Comparison of ENCODE assay signal across 11 cellular contexts in the genomic region with DNA sequence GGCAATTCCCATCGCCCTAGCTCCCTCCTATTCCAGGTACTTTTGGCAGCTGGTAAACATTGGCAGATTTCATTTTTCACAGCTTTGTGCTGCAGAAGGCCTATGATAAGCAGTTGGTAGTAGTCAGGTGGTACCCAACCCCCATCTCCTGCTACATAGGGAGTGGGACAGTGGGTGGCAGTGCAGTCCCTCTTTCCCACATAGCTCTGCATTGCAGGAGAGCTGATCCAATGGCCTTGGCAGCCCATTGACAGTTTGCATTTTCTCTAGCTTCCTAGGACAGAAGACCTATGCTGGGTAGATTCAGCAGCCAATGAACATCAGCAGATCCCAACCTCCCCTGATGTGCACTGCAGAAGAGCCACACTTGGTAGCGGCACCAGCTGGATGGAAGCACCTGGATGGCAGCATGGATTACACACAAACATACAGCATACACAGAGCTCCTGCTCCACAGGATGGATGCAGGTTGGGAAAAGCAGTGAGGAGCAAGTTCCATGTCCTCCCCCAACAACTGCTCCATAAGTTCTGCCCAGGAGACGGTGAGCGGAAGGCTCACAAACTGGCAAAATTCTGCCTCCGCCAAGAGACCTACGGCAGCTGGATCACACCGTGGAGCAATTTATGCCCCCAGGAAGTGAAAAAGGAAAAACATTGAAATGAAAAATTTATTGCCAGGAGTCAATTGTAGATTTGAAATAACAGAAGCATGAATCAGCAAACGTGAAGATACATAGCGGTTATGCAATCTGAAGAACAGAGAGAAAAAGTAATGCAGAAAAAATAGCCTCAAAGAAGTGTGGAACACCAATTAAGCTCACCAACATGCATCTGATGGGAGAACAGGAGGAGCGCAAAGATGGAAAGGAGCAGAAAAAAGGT.
A peak's percentile ranks its signal among the peaks of the same experiment; 100 is the strongest.
DNase-seq lines count a peak whose midpoint lies in the region; ATAC-seq, FAIRE-seq and TF ChIP-seq lines count a peak whose summit lies in the region.
"Had no signal": no experiment of that assay in that cellular context is flagged by ENCODE, and none has a peak within 500 bp of the region (broad histone marks: within the 10 kb centered on the region; RNA-seq: fewer than 3 reads in every experiment).

No MANE protein-coding gene starts in this region.

- no peak for FAIRE-seq in urothelium cell line (lab: Jason Lieb, UNC)
- FAIRE-seq: TTC549 had no signal

- peaks cover 14% of the 10 kb centered on the region for H3K36me3 ChIP-seq in cardiac muscle cell
- H3K36me3 ChIP-seq in right atrium auricular region, result peaks cover 47% of the 10 kb centered on the region
- H3K36me3 ChIP-seq in WERI-Rb-1, result peaks cover 54% of the 10 kb centered on the region
- no peaks in the 10 kb centered on the region for H3K36me3 ChIP-seq in hepatocyte (replicated peaks; ENCODE audit: insufficient read depth, low read depth)
- H3K36me3 ChIP-seq: prostate gland had no signal

- peaks cover 0 to 3% (median 0%) of the 10 kb centered on the region in 3 donors for H3K27me3 Mint-ChIP-seq in immature natural killer cell (ENCODE audit: low read depth in 3 of 3)

- no peak overlapping the region for H2AFZ ChIP-seq in hepatocyte

- H3K4me3 ChIP-seq in cardiac muscle cell (no peak overlapping the region), right atrium auricular region (no peak overlapping the region), WERI-Rb-1 (ENCODE audit: low read depth, low read length) (no peak overlapping the region), hepatocyte (no peak overlapping the region)
- H3K4me3 ChIP-seq: prostate gland had no signal

- H3K27ac Mint-ChIP-seq in immature natural killer cell, result peak overlapping the region; percentile 69 to 83 (median 76)

- DNase-seq in cardiac muscle cell (ENCODE audit: low read depth in 1 of 2, low spot score in 1 of 2) (peak; percentile 34 to 64), right atrium auricular region (ENCODE audit: low spot score) (no peak), WERI-Rb-1 (no peak), immature natural killer cell (no peak), urothelium cell line (ENCODE audit: low spot score) (peak; percentile 16), hepatocyte (ENCODE audit: low spot score) (no peak)
- DNase-seq: activated naive CD4-positive, alpha-beta T cell treated with anti-CD3 and anti-CD28 coated beads, Interleukin-2, amount 50 U/mL, for 16 hours had no signal

- H3K9me2 ChIP-seq in hepatocyte (replicated peaks; ENCODE audit: insufficient read depth), result no peaks in the 10 kb centered on the region

- 90% methylated on average over 10 of the region's 10 CpGs for WGBS in hepatocyte (ENCODE audit: low lambda C conversion rate, missing lambda C conversion rate)

- no peaks in the 10 kb centered on the region for H4K20me1 ChIP-seq in hepatocyte (ENCODE audit: insufficient read depth, poor library complexity, severe bottlenecking)

- H3K79me2 ChIP-seq in hepatocyte, result peaks cover 3% of the 10 kb centered on the region

- H3K27me3 ChIP-seq in cardiac muscle cell, result no peaks in the 10 kb centered on the region
- H3K27me3 ChIP-seq in right atrium auricular region, result no peaks in the 10 kb centered on the region
- H3K27me3 ChIP-seq in WERI-Rb-1 (ENCODE audit: insufficient read depth, low read depth, severe bottlenecking), result no peaks in the 10 kb centered on the region
- no peaks in the 10 kb centered on the region for H3K27me3 ChIP-seq in hepatocyte

- H3K4me1 ChIP-seq in cardiac muscle cell (ENCODE audit: low read depth) (no peaks in the 10 kb centered on the region), right atrium auricular region (peaks cover 0 to 10% of the 10 kb centered on the region in 2 donors), hepatocyte (ENCODE audit: insufficient read depth) (no peaks in the 10 kb centered on the region)
- H3K4me1 ChIP-seq: prostate gland had no signal

- peaks cover 0 to 2% (median 0%) of the 10 kb centered on the region in 6 donors for H3K9me3 Mint-ChIP-seq in immature natural killer cell

- no peak for ATAC-seq in GM18520 (IDR thresholded peaks at IDR 0.05; ENCODE audit: unreplicated experiment)
- ATAC-seq in activated CD4-positive, CD25-positive, alpha-beta regulatory T cell treated with anti-CD3 and anti-CD28 coated beads, Interleukin-2, amount 50 U/mL, for 24 hours, result no peak

- H3K4me1 Mint-ChIP-seq in immature natural killer cell, result peaks cover 37 to 64% of the 10 kb centered on the region in 2 donors

- H3K27ac ChIP-seq in cardiac muscle cell (no peak overlapping the region), right atrium auricular region (no peak overlapping the region), WERI-Rb-1 (no peak overlapping the region), hepatocyte (no peak overlapping the region)
- H3K27ac ChIP-seq: prostate gland had no signal

- peak; percentile 3 for TF ChIP-seq CTCF in cardiac muscle cell (IDR thresholded peaks at IDR 0.05; ENCODE audit: low read depth, low read length)
- no peak for TF ChIP-seq CTCF in right atrium auricular region (IDR thresholded peaks at IDR 0.05)
- peak; percentile 69 for TF ChIP-seq CTCF in WERI-Rb-1 (IDR thresholded peaks at IDR 0.05; ENCODE audit: low read depth, low read length)
- no peak for TF ChIP-seq CTCF in hepatocyte (IDR thresholded peaks at IDR 0.05; ENCODE audit: poor library complexity)

- H3K9me3 ChIP-seq in cardiac muscle cell (ENCODE audit: low read depth) (no peaks in the 10 kb centered on the region), right atrium auricular region (peaks cover 0 to 5% of the 10 kb centered on the region in 2 donors), WERI-Rb-1 (ENCODE audit: severe bottlenecking) (peaks cover 3% of the 10 kb centered on the region), hepatocyte (ENCODE audit: low read depth) (no peaks in the 10 kb centered on the region)
- H3K9me3 ChIP-seq: prostate gland had no signal

- no peak overlapping the region for H3K4me2 ChIP-seq in hepatocyte

- H3K36me3 Mint-ChIP-seq in immature natural killer cell, result peaks cover 14 to 45% (median 25%) of the 10 kb centered on the region in 3 donors

- H3K4me3 Mint-ChIP-seq in immature natural killer cell, result no peak overlapping the region

Comparison
In these comparisons a context has a peak if more than half of its experiments do, and no peak if none do; other contexts are left out.
1. DNase-seq: peak in cardiac muscle cell (2 of 2) and urothelium cell line (single experiment); none in right atrium auricular region (single experiment), WERI-Rb-1 (single experiment), immature natural killer cell (0 of 3) and hepatocyte (single experiment).
2. CTCF ChIP-seq: peak in cardiac muscle cell (single experiment) and WERI-Rb-1 (single experiment); none in right atrium auricular region (0 of 2) and hepatocyte (single experiment).